Comparison of ENCODE assay signal across 8 cellular contexts in genomic region chr1:203796223-203796747, GRCh38. TPM values are rescaled to one million over a fixed set of nuclear protein-coding genes. Genes with fewer than 3 reads are reported as not detected.
DNase-seq lines count a peak whose midpoint lies in the region; ATAC-seq, FAIRE-seq and TF ChIP-seq lines count a peak whose summit lies in the region.

No MANE protein-coding gene starts in this region.

- WGBS in adrenal gland, 4 donors, result 1 to 3% (median 1%) methylated on average over 14 of the region's 14 CpGs
- 0% methylated on average over 14 of the region's 14 CpGs for WGBS in small intestine, 3 donors

- H3K27me3 ChIP-seq in BLaER1 (no peaks in the 10 kb centered on the region), adrenal gland (no peaks in the 10 kb centered on the region), iPS-18a (ENCODE audit: control insufficient read depth, insufficient read depth, low read length) (no peaks in the 10 kb centered on the region), small intestine (ENCODE audit: control insufficient read depth in 2 of 2, insufficient read depth in 2 of 2, low read length in 2 of 2) (no peaks in the 10 kb centered on the region)

- intact Hi-C loops in adrenal gland (cut with DNase I), result no loop called here

- TF ChIP-seq CTCF in adrenal gland (IDR thresholded peaks at IDR 0.05), result no peak

- H3K9ac ChIP-seq in BLaER1 (peak overlapping the region; percentile 92), iPS-18a (ENCODE audit: low read length) (peak overlapping the region; percentile 97)

- ATAC-seq in GM19372 (IDR thresholded peaks at IDR 0.05; ENCODE audit: low read depth, unreplicated experiment), result peak; percentile 19

- TF ChIP-seq POLR2A in adrenal gland (IDR thresholded peaks at IDR 0.05), result no peak

- H3K4me3 ChIP-seq in BLaER1, result peak overlapping the region; percentile 83
- H3K4me3 ChIP-seq in adrenal gland, result peak overlapping the region; percentile 19 to 82 (median 50)
- peak overlapping the region; percentile 98 for H3K4me3 ChIP-seq in iPS-18a (ENCODE audit: low read length)
- H3K4me3 ChIP-seq in small intestine (ENCODE audit: low read depth in 1 of 2, low read length in 2 of 2), result peak overlapping the region; percentile 65 to 86

- H3K4me1 ChIP-seq in BLaER1 (peaks cover 27% of the 10 kb centered on the region), adrenal gland (replicated peaks in 1 of 2) (peaks cover 32 to 51% of the 10 kb centered on the region in 2 donors), iPS-18a (ENCODE audit: control insufficient read depth, low read depth, low read length) (peaks cover 15% of the 10 kb centered on the region), small intestine (ENCODE audit: control insufficient read depth in 2 of 2, insufficient read depth in 1 of 2, low read depth in 1 of 2, low read length in 1 of 2) (peaks cover 8 to 22% of the 10 kb centered on the region in 2 donors)

- DNase-seq in NCI-H69 (lab: John Stamatoyannopoulos, UW) (peak; percentile 69), adrenal gland (peak in 3 of 7 donors; percentile 35 to 43 (median 39)), small intestine (peak; percentile 44), AG08396 (ENCODE audit: low spot score) (no peak), foreskin melanocyte (no peak)

- peaks cover 52% of the 10 kb centered on the region for H4K20me1 ChIP-seq in BLaER1

- H3K27ac ChIP-seq in BLaER1, result peak overlapping the region; percentile 85
- peak overlapping the region; percentile 85 to 98 (median 96) for H3K27ac ChIP-seq in adrenal gland
- peak overlapping the region; percentile 95 for H3K27ac ChIP-seq in iPS-18a (ENCODE audit: low read length)
- H3K27ac ChIP-seq in small intestine (ENCODE audit: low read depth in 1 of 2, low read length in 1 of 2), result peak overlapping the region; percentile 57 to 88

- FAIRE-seq in small intestine (lab: Jason Lieb, UNC), result no peak

- peak overlapping the region; percentile 92 for H3K4me2 ChIP-seq in BLaER1

- H3K9me3 ChIP-seq in BLaER1 (peaks cover 31% of the 10 kb centered on the region), adrenal gland (replicated peaks in 1 of 3) (no peaks in the 10 kb centered on the region), iPS-18a (ENCODE audit: control insufficient read depth, low read depth, low read length) (no peaks in the 10 kb centered on the region), small intestine (ENCODE audit: control insufficient read depth, low read depth) (no peaks in the 10 kb centered on the region)

- peaks cover 33% of the 10 kb centered on the region for H3K36me3 ChIP-seq in BLaER1
- peaks cover 0 to 6% of the 10 kb centered on the region in 2 donors for H3K36me3 ChIP-seq in adrenal gland (replicated peaks in 1 of 2)
- peaks cover 37% of the 10 kb centered on the region for H3K36me3 ChIP-seq in iPS-18a (ENCODE audit: control insufficient read depth, low read depth, low read length)
- H3K36me3 ChIP-seq in small intestine (ENCODE audit: control insufficient read depth in 2 of 2, insufficient read depth in 2 of 2, low read length in 2 of 2), result no peaks in the 10 kb centered on the region

RNA-seq across cellular contexts. Expression of gene ZBED6, which starts 0.9 kb away (rescaled TPM):
- total RNA-seq in adrenal gland, result 10 to 100 TPM; 12.0 to 42.1 (median 29.5) TPM
- 10 to 100 TPM in 1 of 3 donors, 1 to 10 TPM in 1, under 1 TPM in 1; 0.40 to 13.1 (median 2.6) TPM for polyA plus RNA-seq in adrenal gland
- 1 to 10 TPM in 1 of 3 donors, under 1 TPM in 2; 0.27 to 2.2 (median 0.89) TPM for polyA plus RNA-seq in small intestine

RNA-seq across cellular contexts. Expression of gene ZC3H11A, which starts 0.9 kb away (rescaled TPM):
- total RNA-seq in adrenal gland, result 100 to 1,000 TPM in 1 of 8 donors, 10 to 100 TPM in 7; 55.7 to 108 (median 81.2) TPM
- polyA plus RNA-seq in adrenal gland, result 10 to 100 TPM; 45.7 to 76.4 (median 66.1) TPM
- 10 to 100 TPM; 36.5 to 46.7 (median 37.9) TPM for polyA plus RNA-seq in small intestine

RNA-seq across cellular contexts. Expression of gene LAX1, which starts 31.3 kb away (rescaled TPM):
- total RNA-seq in adrenal gland, result under 1 TPM in 6 of 8 donors, not detected in 2; 0.23 to 0.68 (median 0.37) TPM
- under 1 TPM in 2 of 3 donors, not detected in 1; 0.24 to 0.66 TPM for polyA plus RNA-seq in adrenal gland
- polyA plus RNA-seq in small intestine, result under 1 TPM in 2 of 3 donors, not detected in 1; 0.72 to 0.81 TPM

Comparison
In these comparisons a context has a peak if more than half of its experiments do, and no peak if none do; other contexts are left out.
1. DNase-seq: peak in NCI-H69 (single experiment) and small intestine (single experiment); none in AG08396 (single experiment) and foreskin melanocyte (single experiment).
2. Peak in every context shown above with its lines, with median percentiles within 50 percentile points of each other: H3K27ac ChIP-seq and H3K4me3 ChIP-seq.